In genomic region chr4:8532245-8532781, GRCh38 we compare ENCODE assay signal across 1 cellular context.
TF ChIP-seq lines count a peak whose summit lies in the region.

No MANE protein-coding gene starts in this region.

TF ChIP-seq in H1, 55 proteins besides CTCF, POLR2A, EP300 and RAD21:
- 0 out of 2 replicates have a peak, but pooled peaks have one; percentile 31 for TF ChIP-seq TCF12 (IDR thresholded peaks at IDR 0.05; ENCODE audit: low read depth, low read length)
- peak; percentile 77; the same call in 1 of the 2 replicates for TF ChIP-seq RBBP5 (IDR thresholded peaks at IDR 0.05; ENCODE audit: borderline replicate concordance, low read depth, low read length)
- TF ChIP-seq JUND (IDR thresholded peaks at IDR 0.05; ENCODE audit: low read length), result no peak
- TF ChIP-seq ASH2L (IDR thresholded peaks at IDR 0.05; ENCODE audit: low read length), result peak; percentile 87
- no peak for TF ChIP-seq BRCA1 (IDR thresholded peaks at IDR 0.05; ENCODE audit: low read depth, low read length)
- TF ChIP-seq SP1 (IDR thresholded peaks at IDR 0.05; ENCODE audit: low read depth, low read length), result peak; percentile 92
- peak; percentile 59; the same call in 1 of the 2 replicates for TF ChIP-seq MAX (IDR thresholded peaks at IDR 0.05)
- no peak for TF ChIP-seq CREB1 (IDR thresholded peaks at IDR 0.05)
- no peak for TF ChIP-seq KDM4A (IDR thresholded peaks at IDR 0.05; ENCODE audit: low read depth, low read length, severe bottlenecking)
- TF ChIP-seq PHF8 (conservative IDR thresholded peaks at IDR 0.05; ENCODE audit: low read depth, low read length), result no peak
- no peak for TF ChIP-seq SAP30 (IDR thresholded peaks at IDR 0.05; ENCODE audit: insufficient read depth, insufficient replicate concordance, low read length)
- TF ChIP-seq TEAD4 (IDR thresholded peaks at IDR 0.05; ENCODE audit: low read depth, low read length), result peak; percentile 72
- no peak for TF ChIP-seq BCL11A (IDR thresholded peaks at IDR 0.05; ENCODE audit: low read depth in 2 of 2, low read length in 2 of 2)
- TF ChIP-seq CHD2 (IDR thresholded peaks at IDR 0.05; ENCODE audit: low read length), result no peak
